Comparison of ENCODE assay signal across 8 cellular contexts in genomic region chr2:6917761-6918421, GRCh38. TPM values are rescaled to one million over a fixed set of nuclear protein-coding genes. Genes with fewer than 3 reads are reported as not detected.
A peak's percentile ranks its signal among the peaks of the same experiment; 100 is the strongest.
DNase-seq lines count a peak whose midpoint lies in the region; ATAC-seq and FAIRE-seq lines count a peak whose summit lies in the region.

No MANE protein-coding gene starts in this region.

- peak; percentile 35 for DNase-seq in activated CD4-positive, alpha-beta T cell treated with anti-CD3 and anti-CD28 coated beads for 48 hours
- DNase-seq in activated CD4-positive, alpha-beta T cell treated with anti-CD3 and anti-CD28 coated beads, Interleukin-2, amount 50 U/mL, for 4 hours: no peak
- no peak for DNase-seq in activated naive CD4-positive, alpha-beta T cell treated with anti-CD3 and anti-CD28 coated beads for 36 hours
- no peak for DNase-seq in iPS DF 6.9 (ENCODE audit: low read depth, low spot score)
- DNase-seq in urothelium cell line (ENCODE audit: low spot score): no peak
- no peak for DNase-seq in DMS79 treated with DMSO at 0.1 percent for 48 hours (lab: John Stamatoyannopoulos, UW)

- peak overlapping the region; percentile 75 for H3K4me3 Mint-ChIP-seq in activated naive CD4-positive, alpha-beta T cell treated with anti-CD3 and anti-CD28 coated beads for 36 hours

- CTCF ChIA-PET in activated naive CD4-positive, alpha-beta T cell treated with anti-CD3 and anti-CD28 coated beads for 36 hours (lab: Charles Lee): interaction anchor here (0.6 to 3.4 kb wide), 12 partner anchors 12 to 126 kb away, joined by 3 to 29 read pairs (median 4); no protein-coding TSS in a partner anchor

- H3K4me3 ChIP-seq in iPS DF 6.9 (ENCODE audit: low read length): peak overlapping the region; percentile 80
- H3K4me3 ChIP-seq in skin epidermis: peak overlapping the region; percentile 50 to 74 (median 64)

- peaks cover 75% of the 10 kb centered on the region for H3K4me1 Mint-ChIP-seq in activated naive CD4-positive, alpha-beta T cell treated with anti-CD3 and anti-CD28 coated beads for 36 hours (ENCODE audit: low read depth)

- no peaks in the 10 kb centered on the region; the same call in 1 of the 2 replicates for H3K27me3 ChIP-seq in iPS DF 6.9 (ENCODE audit: control insufficient read depth, insufficient read depth, low read length)

- no peaks in the 10 kb centered on the region for H3K36me3 ChIP-seq in iPS DF 6.9 (ENCODE audit: control insufficient read depth, insufficient read depth, low read length)

- peaks cover 7% of the 10 kb centered on the region; the same call in 1 of the 2 replicates for H3K4me1 ChIP-seq in iPS DF 6.9 (ENCODE audit: control insufficient read depth, insufficient read depth, low read length)

- FAIRE-seq in urothelium cell line (lab: Jason Lieb, UNC): no peak

- H3K27me3 Mint-ChIP-seq in activated naive CD4-positive, alpha-beta T cell treated with anti-CD3 and anti-CD28 coated beads for 36 hours (ENCODE audit: low read depth): no peaks in the 10 kb centered on the region

- peak overlapping the region; percentile 85 for H3K27ac Mint-ChIP-seq in activated naive CD4-positive, alpha-beta T cell treated with anti-CD3 and anti-CD28 coated beads for 36 hours

- peaks cover 16% of the 10 kb centered on the region for H3K36me3 Mint-ChIP-seq in activated naive CD4-positive, alpha-beta T cell treated with anti-CD3 and anti-CD28 coated beads for 36 hours (ENCODE audit: low read depth)

- no CpG with 5 or more reads among the region's 68 CpGs for WGBS in iPS DF 6.9 (ENCODE audit: insufficient coverage, insufficient read length)

- peak; percentile 31 for ATAC-seq in HG03108 (IDR thresholded peaks at IDR 0.05; ENCODE audit: unreplicated experiment)

- H3K9me3 Mint-ChIP-seq in activated naive CD4-positive, alpha-beta T cell treated with anti-CD3 and anti-CD28 coated beads for 36 hours: no peaks in the 10 kb centered on the region

- no peaks in the 10 kb centered on the region for H3K9me3 ChIP-seq in iPS DF 6.9 (ENCODE audit: control insufficient read depth, insufficient read depth, low read length)

- H3K27ac ChIP-seq in iPS DF 6.9 (ENCODE audit: low read length) (no peak overlapping the region), skin epidermis (peak overlapping the region in 18 of 21 experiments; percentile 28 to 90 (median 78))

- intact Hi-C loops in activated naive CD4-positive, alpha-beta T cell treated with anti-CD3 and anti-CD28 coated beads for 36 hours (cut with micrococcal nuclease): loop anchor here (2.0 kb wide), 1 partner anchor 95 kb away; no protein-coding TSS in a partner anchor

RNA-seq across cellular contexts. Expression of gene RNF144A, which starts 0.7 kb away (rescaled TPM):
- 10 to 100 TPM; 49.0 to 50.6 TPM for total RNA-seq in activated naive CD4-positive, alpha-beta T cell treated with anti-CD3 and anti-CD28 coated beads for 36 hours

RNA-seq across cellular contexts. Expression of gene RSAD2, which starts 40.3 kb away (rescaled TPM):
- 1 to 10 TPM; 9.1 to 9.9 TPM for total RNA-seq in activated naive CD4-positive, alpha-beta T cell treated with anti-CD3 and anti-CD28 coated beads for 36 hours

RNA-seq across cellular contexts. Expression of gene CMPK2, which starts 52.2 kb away (rescaled TPM):
- total RNA-seq in activated naive CD4-positive, alpha-beta T cell treated with anti-CD3 and anti-CD28 coated beads for 36 hours: 1 to 10 TPM; 7.2 to 7.7 TPM
